In genomic region chr15:66214236-66214635, GRCh38 we compare ENCODE assay signal across 31 cellular contexts. TPM values are rescaled to one million over a fixed set of nuclear protein-coding genes. Genes with fewer than 3 reads are reported as not detected.
"Had no signal": no experiment of that assay in that cellular context is flagged by ENCODE, and none has a peak within 500 bp of the region (broad histone marks: within the 10 kb centered on the region; RNA-seq: fewer than 3 reads in every experiment).

No MANE protein-coding gene starts in this region.

- DNase-seq: activated CD4-positive, alpha-beta T cell treated with anti-CD3 and anti-CD28 coated beads for 4 hours; activated CD4-positive, alpha-beta T cell treated with anti-CD3 and anti-CD28 coated beads, Interleukin-2, amount 50 U/mL, for 48 hours; activated CD8-positive, alpha-beta memory T cell treated with anti-CD3 and anti-CD28 coated beads for 24 hours; activated effector memory CD4-positive, alpha-beta T cell treated with Interleukin-2 at 50 U/mL for 16 hours; activated naive CD4-positive, alpha-beta T cell treated with Interleukin-2 at 50 U/mL for 16 hours; anterior cingulate cortex; effector CD4-positive, alpha-beta T cell; esophagus squamous epithelium; foreskin melanocyte; left ventricle myocardium inferior; naive B cell; nephron progenitor cell; psoas muscle; stimulated activated CD4-positive, alpha-beta T cell treated with anti-CD3 and anti-CD28 coated beads, Interleukin-15, amount 100 ng/mL, for 24 hours; stimulated activated CD4-positive, alpha-beta T cell treated with anti-CD3 and anti-CD28 coated beads, Interleukin-2, amount 100 ng/mL, for 24 hours; stimulated activated naive B cell treated with anti-CD40 and anti-IgM and Interleukin-4, amounts not matched to agents 10 μg/mL and 1 μg/mL and 100 μg/mL, for 72 hours; stomach; T-helper 17 cell; T1000; thyroid gland; upper lobe of left lung had no signal

- H3K4me3 Mint-ChIP-seq: activated naive CD8-positive, alpha-beta T cell; central memory CD8-positive, alpha-beta T cell; dendritic cell treated with granulocyte-macrophage colony-stimulating factor and Interleukin-4, amounts not matched to agents 40 ng/mL and 50 ng/mL, for 4 days; naive B cell; nephron progenitor cell; stimulated activated naive B cell treated with anti-CD40 and anti-IgM and Interleukin-4, amounts not matched to agents 10 μg/mL and 1 μg/mL and 100 μg/mL, for 72 hours; T-helper 17 cell had no signal

- ATAC-seq: psoas muscle; stimulated activated naive B cell treated with anti-CD40 and anti-IgM and Interleukin-4, amounts not matched to agents 10 μg/mL and 1 μg/mL and 100 μg/mL, for 72 hours; T-helper 17 cell had no signal

- H3K27ac ChIP-seq: esophagus squamous epithelium, left ventricle myocardium inferior, neutrophil, psoas muscle, stomach, thyroid gland, upper lobe of left lung, VCaP had no signal

- H3K27me3 Mint-ChIP-seq: activated naive CD8-positive, alpha-beta T cell; central memory CD8-positive, alpha-beta T cell; dendritic cell treated with granulocyte-macrophage colony-stimulating factor and Interleukin-4, amounts not matched to agents 40 ng/mL and 50 ng/mL, for 4 days; naive B cell; T-helper 17 cell had no signal

- H3K4me1 Mint-ChIP-seq: central memory CD8-positive, alpha-beta T cell; naive B cell; nephron progenitor cell; T-helper 17 cell had no signal

- H3K9me3 ChIP-seq: esophagus squamous epithelium, left ventricle myocardium inferior, neutrophil, psoas muscle, stomach, thyroid gland, upper lobe of left lung had no signal

- H3K4me3 ChIP-seq: esophagus squamous epithelium, left ventricle myocardium inferior, lung, psoas muscle, smooth muscle cell, stomach, thyroid gland, upper lobe of left lung had no signal

- H3K36me3 ChIP-seq: esophagus squamous epithelium, left ventricle myocardium inferior, neutrophil, stomach, thyroid gland, upper lobe of left lung had no signal

- H3K27ac Mint-ChIP-seq: activated naive CD8-positive, alpha-beta T cell; dendritic cell treated with granulocyte-macrophage colony-stimulating factor and Interleukin-4, amounts not matched to agents 40 ng/mL and 50 ng/mL, for 4 days; naive B cell; nephron progenitor cell; stimulated activated naive B cell treated with anti-CD40 and anti-IgM and Interleukin-4, amounts not matched to agents 10 μg/mL and 1 μg/mL and 100 μg/mL, for 72 hours; T-helper 17 cell had no signal

- H3K4me2 ChIP-seq: smooth muscle cell had no signal

- FAIRE-seq: bronchial epithelial cell, islet of Langerhans had no signal

- H3K9me3 Mint-ChIP-seq: central memory CD8-positive, alpha-beta T cell; dendritic cell treated with granulocyte-macrophage colony-stimulating factor and Interleukin-4, amounts not matched to agents 40 ng/mL and 50 ng/mL, for 4 days; nephron progenitor cell; stimulated activated naive B cell treated with anti-CD40 and anti-IgM and Interleukin-4, amounts not matched to agents 10 μg/mL and 1 μg/mL and 100 μg/mL, for 72 hours had no signal

- H3K36me3 Mint-ChIP-seq: activated naive CD8-positive, alpha-beta T cell; naive B cell; stimulated activated naive B cell treated with anti-CD40 and anti-IgM and Interleukin-4, amounts not matched to agents 10 μg/mL and 1 μg/mL and 100 μg/mL, for 72 hours had no signal

- H3K27me3 ChIP-seq: esophagus squamous epithelium, stomach, thyroid gland, upper lobe of left lung had no signal

- H3K4me1 ChIP-seq: esophagus squamous epithelium, left ventricle myocardium inferior, psoas muscle, stomach, thyroid gland, upper lobe of left lung had no signal

RNA-seq across cellular contexts. Expression of gene MEGF11, which starts 39.3 kb away (rescaled TPM):
- total RNA-seq: bronchial epithelial cell, esophagus squamous epithelium, left ventricle myocardium inferior, osteocyte, psoas muscle, smooth muscle cell, T-helper 17 cell had no signal
